Comparison of ENCODE assay signal across 19 cellular contexts in the genomic region with DNA sequence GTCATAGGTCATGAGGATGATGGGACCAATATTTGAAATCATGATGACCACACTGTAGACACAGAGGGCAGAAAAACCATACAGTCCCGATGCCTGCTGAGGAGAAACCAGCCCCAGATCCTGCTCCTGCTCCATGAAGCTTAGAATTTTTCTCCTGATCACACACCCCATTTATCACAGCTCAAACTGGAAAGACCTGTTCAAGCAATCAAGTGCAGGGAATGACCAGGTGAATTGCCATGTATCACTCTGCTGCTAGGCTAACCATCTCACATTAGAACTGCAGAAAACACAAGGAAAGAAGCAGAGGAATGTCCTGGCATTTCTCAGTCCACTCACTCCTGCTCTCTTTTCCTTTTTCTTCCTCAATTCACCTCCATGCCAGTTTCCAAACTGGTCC. TPM values are rescaled to one million over a fixed set of nuclear protein-coding genes. Genes with fewer than 3 reads are reported as not detected.
DNase-seq lines count a peak whose midpoint lies in the region; ATAC-seq and TF ChIP-seq lines count a peak whose summit lies in the region.
"Had no signal": no experiment of that assay in that cellular context is flagged by ENCODE, and none has a peak within 500 bp of the region (broad histone marks: within the 10 kb centered on the region; RNA-seq: fewer than 3 reads in every experiment).

No MANE protein-coding gene starts in this region.

- H3K36me3 ChIP-seq in PC-3 (ENCODE audit: low read depth, low read length) (no peaks in the 10 kb centered on the region), smooth muscle cell (ENCODE audit: low read depth) (no peaks in the 10 kb centered on the region), GM23248 (ENCODE audit: low read depth) (no peaks in the 10 kb centered on the region)

- H3K4me2 ChIP-seq in PC-3 (ENCODE audit: low read length) (peak overlapping the region; percentile 68), smooth muscle cell (peak overlapping the region; percentile 46), GM23248 (ENCODE audit: unreplicated experiment) (no peak overlapping the region)

- POLR2A ChIA-PET in PC-3 (lab: Charles Lee; ENCODE audit: unreplicated experiment): no interaction called here

- H3F3A ChIP-seq in PC-3 (ENCODE audit: low read length, unreplicated experiment) (no peaks in the 10 kb centered on the region), smooth muscle cell (ENCODE audit: low read depth) (no peaks in the 10 kb centered on the region), GM23248 (ENCODE audit: insufficient read depth) (no peaks in the 10 kb centered on the region)

- H3K9me2 ChIP-seq in PC-3 (replicated peaks; ENCODE audit: low read length) (no peaks in the 10 kb centered on the region), GM23248 (ENCODE audit: insufficient read depth) (no peaks in the 10 kb centered on the region)

- no peak overlapping the region; the same call in 1 of the 2 replicates for H3K9ac ChIP-seq in PC-3 (ENCODE audit: low read length)
- no peak overlapping the region for H3K9ac ChIP-seq in smooth muscle cell (ENCODE audit: low read depth)
- no peak overlapping the region for H3K9ac ChIP-seq in GM23248

- TF ChIP-seq CTCF in PC-3 (conservative IDR thresholded peaks at IDR 0.05; ENCODE audit: low read depth, low read length): no peak
- no peak for TF ChIP-seq CTCF in smooth muscle cell (IDR thresholded peaks at IDR 0.05; ENCODE audit: borderline replicate concordance, insufficient read depth, poor library complexity, severe bottlenecking)

- peak overlapping the region; percentile 85 for H3K27ac ChIP-seq in PC-3 (ENCODE audit: low read length)
- H3K27ac ChIP-seq in smooth muscle cell (ENCODE audit: low read depth): no peak overlapping the region
- H3K27ac ChIP-seq in GM23248: no peak overlapping the region
- H3K27ac ChIP-seq: testis had no signal

- no TSS peak for BruUV-seq in PC-3 (replicated peaks; lab: Mats Ljungman, UMichigan)

- intact Hi-C loops in PC-3 (cut with micrococcal nuclease): loop anchor here (2.0 to 5.0 kb wide), 4 partner anchors 17 to 249 kb away; partner anchors contain the start of gene LRP6

- 0 out of 2 replicates have a peak, but pooled peaks have one; percentile 11 for ATAC-seq in PC-3
- ATAC-seq in HG03442 (IDR thresholded peaks at IDR 0.05; ENCODE audit: unreplicated experiment): no peak
- ATAC-seq: Right ventricle myocardium inferior, T-cell had no signal

- H3K27me3 ChIP-seq in PC-3 (ENCODE audit: low read length): no peaks in the 10 kb centered on the region
- no peaks in the 10 kb centered on the region for H3K27me3 ChIP-seq in smooth muscle cell (ENCODE audit: low read depth)
- no peaks in the 10 kb centered on the region for H3K27me3 ChIP-seq in GM23248 (replicated peaks; ENCODE audit: insufficient read depth)
- H3K27me3 ChIP-seq: neutrophil, testis had no signal

- H4K20me1 ChIP-seq in PC-3 (ENCODE audit: low read length) (no peaks in the 10 kb centered on the region), smooth muscle cell (ENCODE audit: low read depth) (no peaks in the 10 kb centered on the region), GM23248 (ENCODE audit: insufficient read depth) (no peaks in the 10 kb centered on the region)

- H3K9me3 ChIP-seq in PC-3 (ENCODE audit: low read length) (no peaks in the 10 kb centered on the region), smooth muscle cell (replicated peaks; ENCODE audit: low read depth) (no peaks in the 10 kb centered on the region), GM23248 (ENCODE audit: low read depth) (no peaks in the 10 kb centered on the region)
- H3K9me3 ChIP-seq: neutrophil, testis had no signal

- H3K79me2 ChIP-seq in PC-3 (ENCODE audit: low read length): no peaks in the 10 kb centered on the region
- H3K79me2 ChIP-seq in smooth muscle cell (ENCODE audit: low read depth): no peaks in the 10 kb centered on the region
- no peaks in the 10 kb centered on the region for H3K79me2 ChIP-seq in GM23248 (ENCODE audit: insufficient read depth)

- DNase-seq in HPDE6-E6E7 (ENCODE audit: extremely low spot score): peak; percentile 49
- peak; percentile 67 for DNase-seq in PC-3
- peak; percentile 18 for DNase-seq in inferior parietal cortex (ENCODE audit: extremely low spot score)
- no peak for DNase-seq in smooth muscle cell (lab: John Stamatoyannopoulos, UW; ENCODE audit: unreplicated experiment)
- no peak for DNase-seq in T-helper 2 cell
- no peak for DNase-seq in dedifferentiated amniotic fluid mesenchymal stem cell (ENCODE audit: extremely low spot score)
- no peak for DNase-seq in GM23248
- DNase-seq: activated CD8-positive, alpha-beta memory T cell treated with anti-CD3 and anti-CD28 coated beads for 24 hours; AML-193; cerebellar nuclear complex; immature natural killer cell; mesenchymal stem cell; NCI-H2107; stimulated activated CD4-positive, alpha-beta T cell treated with anti-CD3 and anti-CD28 coated beads, Interleukin-2, amount 100 ng/mL, for 24 hours; T-cell; testis had no signal

- WGBS in smooth muscle cell (ENCODE audit: low lambda C conversion rate): 68% methylated on average over 1 of the region's 1 CpG
- 42 to 71% methylated on average over 1 of the region's 1 CpG for WGBS in GM23248 (ENCODE audit: low coverage in 1 of 2, low lambda C conversion rate in 2 of 2, missing lambda C conversion rate in 2 of 2), 2 experiments

- in situ Hi-C loops in GM23248 (cut with MboI): no loop called here

- no peak overlapping the region for H2AFZ ChIP-seq in PC-3 (ENCODE audit: low read length)
- no peak overlapping the region for H2AFZ ChIP-seq in smooth muscle cell (ENCODE audit: low read depth)
- H2AFZ ChIP-seq in GM23248: no peak overlapping the region

- H3K4me1 ChIP-seq in PC-3 (ENCODE audit: insufficient read depth, low read length): peaks cover 34% of the 10 kb centered on the region
- peaks cover 5% of the 10 kb centered on the region for H3K4me1 ChIP-seq in smooth muscle cell (ENCODE audit: low read depth)
- no peaks in the 10 kb centered on the region for H3K4me1 ChIP-seq in GM23248 (ENCODE audit: insufficient read depth)
- H3K4me1 ChIP-seq: testis had no signal

- CTCF ChIA-PET in PC-3 (lab: Charles Lee): interaction anchor here (0.7 kb wide), 1 partner anchor 639 kb away, joined by 3 read pairs; no protein-coding TSS in a partner anchor

- H3K4me3 ChIP-seq in PC-3 (ENCODE audit: low read length) (no peak overlapping the region), smooth muscle cell (no peak overlapping the region), GM23248 (no peak overlapping the region)
- H3K4me3 ChIP-seq: testis had no signal

RNA-seq across cellular contexts. Expression of gene MANSC1, which starts 18.1 kb away (rescaled TPM):
- total RNA-seq in PC-3 (2014; rRNA removed) (2.8 and 3.1 TPM in 2 replicates), smooth muscle cell (0.58 and 5.1 TPM in 2 replicates)
- polyA plus RNA-seq in smooth muscle cell (0.09 and 0.82 TPM in 2 replicates), GM23248 (2016; fragmentation: Nextera tagmentation; extraction: Ambion mirVana) (8.2 and 8.5 TPM in 2 replicates)
- total RNA-seq in GM23248 (2014; rRNA removed; shearing (Covaris generic)): 2.5 and 12.2 TPM in 2 replicates

RNA-seq across cellular contexts. Expression of gene BORCS5, which starts 25.0 kb away (rescaled TPM):
- total RNA-seq in PC-3 (2014; rRNA removed): 2.3 and 7.7 TPM in 2 replicates
- 11.2 and 29.8 TPM in 2 replicates for total RNA-seq in smooth muscle cell
- 8.0 and 11.7 TPM in 2 replicates for polyA plus RNA-seq in smooth muscle cell
- 4.6 and 7.7 TPM in 2 replicates for total RNA-seq in GM23248 (2014; rRNA removed; shearing (Covaris generic))
- 14.1 and 17.2 TPM in 2 replicates for polyA plus RNA-seq in GM23248 (2016; fragmentation: Nextera tagmentation; extraction: Ambion mirVana)

Comparison
In these comparisons a context has a peak if more than half of its experiments do, and no peak if none do; other contexts are left out.
1. DNase-seq: peak in HPDE6-E6E7 (single experiment), PC-3 (single experiment) and inferior parietal cortex (single experiment); none in smooth muscle cell (single experiment), T-helper 2 cell (0 of 5), dedifferentiated amniotic fluid mesenchymal stem cell (single experiment) and GM23248 (single experiment).